ENCODE assay signal across 8 cellular contexts in genomic region chr13:99926014-99926731, GRCh38. TPM values are rescaled to one million over a fixed set of nuclear protein-coding genes. Genes with fewer than 3 reads are reported as not detected.
DNase-seq lines count a peak whose midpoint lies in the region; ATAC-seq and TF ChIP-seq lines count a peak whose summit lies in the region.
"Had no signal": no experiment of that assay in that cellular context is flagged by ENCODE, and none has a peak within 500 bp of the region (broad histone marks: within the 10 kb centered on the region; RNA-seq: fewer than 3 reads in every experiment).

No MANE protein-coding gene starts in this region.

- CTCF ChIA-PET in Panc1 (lab: Charles Lee): no interaction called here

- intact Hi-C loops in Panc1 (cut with micrococcal nuclease; ENCODE audit: unreplicated experiment) (no loop called here), transverse colon (cut with DNase I; ENCODE audit: low total_unique reads) (no loop called here)

- H3K4me3 ChIP-seq in Panc1 (ENCODE audit: low read depth in 2 of 2, low read length in 2 of 2) (peak overlapping the region; percentile 34 to 69), transverse colon (peak overlapping the region in 3 of 4 donors; percentile 7 to 26 (median 16))

- H3K4me1 ChIP-seq in Panc1 (ENCODE audit: control insufficient read depth, insufficient read depth, low read length): no peaks in the 10 kb centered on the region
- H3K4me1 ChIP-seq in transverse colon: no peaks in the 10 kb centered on the region

- DNase-seq in HS-27A (ENCODE audit: low read depth) (peak; percentile 1), Panc1 (ENCODE audit: low read depth, low spot score) (no peak), glomerular visceral epithelial cell (ENCODE audit: extremely low spot score) (peak; percentile 40), transverse colon (peak; percentile 54), NCI-H446 treated with DMSO at 0.1 percent for 48 hours (lab: John Stamatoyannopoulos, UW) (no peak), HuH-7.5 (ENCODE audit: low spot score) (no peak), Kasumi-1 (lab: John Stamatoyannopoulos, UW) (no peak)
- DNase-seq: activated CD8-positive, alpha-beta memory T cell treated with anti-CD3 and anti-CD28 coated beads, Interleukin-2, amount 10 ng/mL, durations not matched to agents 7 days and 5 days had no signal

- no peaks in the 10 kb centered on the region for H3K27me3 ChIP-seq in Panc1 (ENCODE audit: control insufficient read depth, insufficient read depth, low read length)
- H3K27me3 ChIP-seq in transverse colon: peaks cover 8% of the 10 kb centered on the region

- no peak for TF ChIP-seq POLR2A in transverse colon (IDR thresholded peaks at IDR 0.05)

- 40 to 45% methylated on average over 1 to 29 of the region's 29 CpGs for WGBS in transverse colon (ENCODE audit: low coverage in 1 of 2), 2 donors

- POLR2A ChIA-PET in Panc1 (lab: Charles Lee): interaction anchor here (0.6 kb wide), 1 partner anchor 55 kb away, joined by 6 read pairs; the partner anchor contains the start of gene ZIC2

- H3K9me3 ChIP-seq in Panc1 (ENCODE audit: control insufficient read depth, insufficient read depth, low read depth, low read length): no peaks in the 10 kb centered on the region
- H3K9me3 ChIP-seq in transverse colon: no peaks in the 10 kb centered on the region

- TF ChIP-seq CTCF in Panc1 (IDR thresholded peaks at IDR 0.05): no peak
- TF ChIP-seq CTCF in transverse colon (IDR thresholded peaks at IDR 0.05): no peak

- in situ Hi-C loops in Panc1 (cut with HindIII; ENCODE audit: low pct_unique_long_range_greater_than_20kb, low sequenced_read_pairs): no loop called here
- in situ Hi-C loops in transverse colon (cut with MboI; ENCODE audit: low pct_ligation_motif_present in 1 of 4, low pct_unique_long_range_greater_than_20kb in 1 of 4, low sequenced_read_pairs in 3 of 4): loop anchor here in 1 of 4 donors (25.0 kb wide), 1 partner anchor 586 kb away; no protein-coding TSS in a partner anchor

- TF ChIP-seq EP300 in transverse colon (IDR thresholded peaks at IDR 0.05; ENCODE audit: low read depth): no peak

- H3K27ac ChIP-seq in Panc1 (ENCODE audit: low read length) (peak overlapping the region; percentile 63; the same call in 1 of the 2 replicates), transverse colon (no peak overlapping the region)

- ATAC-seq in Panc1: peak; percentile 83
- ATAC-seq: activated CD8-positive, alpha-beta memory T cell treated with anti-CD3 and anti-CD28 coated beads, Interleukin-2, amount 10 ng/mL, durations not matched to agents 7 days and 5 days had no signal

- no TSS peak for BruUV-seq in Panc1 (replicated peaks; lab: Mats Ljungman, UMichigan)

- no peaks in the 10 kb centered on the region for H3K36me3 ChIP-seq in Panc1 (ENCODE audit: control insufficient read depth, insufficient read depth, low read length)
- H3K36me3 ChIP-seq in transverse colon: no peaks in the 10 kb centered on the region

RNA-seq across cellular contexts. Expression of gene ZIC5, which starts 45.4 kb away (rescaled TPM):
- total RNA-seq in Panc1 (2021; ENCODE audit: unreplicated experiment): 5.2 TPM
- polyA plus RNA-seq in Panc1 (2012; ENCODE audit: insufficient read length): 2.8 TPM
- not detected for total RNA-seq in transverse colon
- total RNA-seq: activated CD8-positive, alpha-beta memory T cell treated with anti-CD3 and anti-CD28 coated beads, Interleukin-2, amount 10 ng/mL, durations not matched to agents 7 days and 5 days had no signal

RNA-seq across cellular contexts. Expression of gene ZIC2, which starts 55.4 kb away (rescaled TPM):
- total RNA-seq in Panc1 (2021; ENCODE audit: unreplicated experiment): 54.5 TPM
- polyA plus RNA-seq in Panc1 (2012; ENCODE audit: insufficient read length): 43.4 TPM
- not detected for total RNA-seq in transverse colon

Comparison
In these comparisons a context has a peak if more than half of its experiments do, and no peak if none do; other contexts are left out.
1. DNase-seq: peak in HS-27A (single experiment), glomerular visceral epithelial cell (single experiment) and transverse colon (single experiment); none in Panc1 (single experiment), NCI-H446 treated with DMSO at 0.1 percent for 48 hours (single experiment), HuH-7.5 (single experiment) and Kasumi-1 (0 of 2).
2. RNA of gene ZIC2, which starts 55.4 kb away (total RNA-seq): 54.5 TPM in Panc1 (single experiment); not detected in transverse colon; every median in the first group is over 10 times any median in the second.